ENCODE assay signal across 9 cellular contexts in genomic region chr1:38860464-38860816, GRCh38. TPM values are rescaled to one million over a fixed set of nuclear protein-coding genes. Genes with fewer than 3 reads are reported as not detected.
DNase-seq lines count a peak whose midpoint lies in the region; ATAC-seq, FAIRE-seq and TF ChIP-seq lines count a peak whose summit lies in the region.
"Had no signal": no experiment of that assay in that cellular context is flagged by ENCODE, and none has a peak within 500 bp of the region (broad histone marks: within the 10 kb centered on the region; RNA-seq: fewer than 3 reads in every experiment).

No MANE protein-coding gene starts in this region.

- H3K4me3 ChIP-seq in keratinocyte (ENCODE audit: control insufficient read depth in 2 of 3, extremely low read depth in 1 of 3, insufficient read depth in 2 of 3, low read depth in 1 of 3, low read length in 3 of 3) (peak overlapping the region; percentile 65 to 89 (median 79)), thoracic aorta (peak overlapping the region; percentile 90)

- H3K9ac ChIP-seq in keratinocyte (ENCODE audit: control insufficient read depth, extremely low read depth, insufficient read depth, low read length): peak overlapping the region; percentile 83

- H3K9me3 ChIP-seq in keratinocyte (ENCODE audit: control insufficient read depth, low read depth, low read length): no peaks in the 10 kb centered on the region
- no peaks in the 10 kb centered on the region for H3K9me3 ChIP-seq in thoracic aorta

- peaks cover 28% of the 10 kb centered on the region for H3K79me2 ChIP-seq in keratinocyte (ENCODE audit: control insufficient read depth, insufficient read depth, low read length)

- peak overlapping the region; percentile 59 for H3K27ac Mint-ChIP-seq in activated naive CD8-positive, alpha-beta T cell treated with anti-CD3 and anti-CD28 coated beads for 36 hours

- H3K4me1 ChIP-seq in keratinocyte (ENCODE audit: control insufficient read depth, extremely low read depth, insufficient read depth, low read length) (peaks cover 17% of the 10 kb centered on the region), thoracic aorta (ENCODE audit: control insufficient read depth in 1 of 2, low read depth in 2 of 2) (peaks cover 23 to 50% of the 10 kb centered on the region in 2 donors)

- TF ChIP-seq CTCF in keratinocyte (optimal IDR thresholded peaks at IDR 0.05 in 1 of 3, IDR thresholded peaks at IDR 0.05 in 1 of 3, conservative IDR thresholded peaks at IDR 0.05 in 1 of 3; ENCODE audit: extremely low read depth in 1 of 3, insufficient read depth in 2 of 3, low read length in 3 of 3): no peak
- TF ChIP-seq CTCF in thoracic aorta (IDR thresholded peaks at IDR 0.05): no peak

- dilution Hi-C loops in keratinocyte (cut with MboI; ENCODE audit: extremely low pct_ligation_motif_present, low sequenced_read_pairs): no loop called here

- no peak for DNase-seq in activated T-cell treated with anti-CD3 and anti-CD28 coated beads, Interleukin-2, amount 50 U/mL, for 4 hours
- DNase-seq in activated T-cell treated with anti-CD3 and anti-CD28 coated beads, Interleukin-2, amount 50 U/mL, for 48 hours: no peak
- no peak for DNase-seq in activated naive CD8-positive, alpha-beta T cell treated with anti-CD3 and anti-CD28 coated beads for 36 hours
- DNase-seq in keratinocyte (ENCODE audit: low read depth, low spot score) (no peak), thoracic aorta (ENCODE audit: low spot score) (no peak), H54 (ENCODE audit: insufficient read length, low spot score) (no peak)
- no peak for DNase-seq in effector CD8-positive, alpha-beta T cell (lab: John Stamatoyannopoulos, UW)

- peak overlapping the region; percentile 94 for H2AFZ ChIP-seq in keratinocyte (ENCODE audit: control insufficient read depth, low read length)

- peaks cover 53% of the 10 kb centered on the region for H3K4me1 Mint-ChIP-seq in activated T-cell treated with anti-CD3 and anti-CD28 coated beads, Interleukin-2, amount 50 U/mL, for 4 hours (ENCODE audit: low read depth)
- peaks cover 34% of the 10 kb centered on the region for H3K4me1 Mint-ChIP-seq in activated naive CD8-positive, alpha-beta T cell treated with anti-CD3 and anti-CD28 coated beads for 36 hours

- H3K36me3 ChIP-seq in keratinocyte (ENCODE audit: control insufficient read depth in 2 of 2, extremely low read depth in 1 of 2, insufficient read depth in 2 of 2, low read length in 2 of 2) (peaks cover 2 to 8% of the 10 kb centered on the region in 2 experiments), thoracic aorta (peaks cover 9% of the 10 kb centered on the region)

- H4K20me1 ChIP-seq in keratinocyte (ENCODE audit: control insufficient read depth, extremely low read depth, insufficient read depth, low read length): peaks cover 4% of the 10 kb centered on the region

- no peak for TF ChIP-seq POLR2A in H54 (IDR thresholded peaks at IDR 0.05; ENCODE audit: low read depth, low read length)

- ATAC-seq in activated T-cell treated with anti-CD3 and anti-CD28 coated beads, Interleukin-2, amount 50 U/mL, for 4 hours: no peak
- no peak for ATAC-seq in thoracic aorta (ENCODE audit: insufficient number of reproducible peaks, low FRiP score, low read depth)
- ATAC-seq in GM21515 (IDR thresholded peaks at IDR 0.05; ENCODE audit: unreplicated experiment): no peak

- H3K9me1 ChIP-seq in keratinocyte (ENCODE audit: control insufficient read depth, extremely low read depth, insufficient read depth, low read length): no peaks in the 10 kb centered on the region

- H3K4me3 Mint-ChIP-seq in activated T-cell treated with anti-CD3 and anti-CD28 coated beads, Interleukin-2, amount 50 U/mL, for 4 hours: peak overlapping the region; percentile 92
- peak overlapping the region; percentile 87 for H3K4me3 Mint-ChIP-seq in activated naive CD8-positive, alpha-beta T cell treated with anti-CD3 and anti-CD28 coated beads for 36 hours

- H3K9me3 Mint-ChIP-seq in activated T-cell treated with anti-CD3 and anti-CD28 coated beads, Interleukin-2, amount 50 U/mL, for 4 hours: no peaks in the 10 kb centered on the region
- no peaks in the 10 kb centered on the region for H3K9me3 Mint-ChIP-seq in activated naive CD8-positive, alpha-beta T cell treated with anti-CD3 and anti-CD28 coated beads for 36 hours

- H3K27ac ChIP-seq in keratinocyte (ENCODE audit: control insufficient read depth, insufficient read depth, low read length) (peak overlapping the region; percentile 77), thoracic aorta (peak overlapping the region in 1 of 2 donors; percentile 6)

- no peaks in the 10 kb centered on the region for H3K27me3 Mint-ChIP-seq in activated T-cell treated with anti-CD3 and anti-CD28 coated beads, Interleukin-2, amount 50 U/mL, for 4 hours (ENCODE audit: low read depth)
- no peaks in the 10 kb centered on the region for H3K27me3 Mint-ChIP-seq in activated naive CD8-positive, alpha-beta T cell treated with anti-CD3 and anti-CD28 coated beads for 36 hours

- H3K4me2 ChIP-seq in keratinocyte (ENCODE audit: control insufficient read depth, extremely low read depth, insufficient read depth, low read depth, low read length): peak overlapping the region; percentile 82

- H3K27me3 ChIP-seq in keratinocyte (ENCODE audit: control insufficient read depth, extremely low read depth, insufficient read depth, low read length) (no peaks in the 10 kb centered on the region), thoracic aorta (replicated peaks; ENCODE audit: insufficient read depth) (no peaks in the 10 kb centered on the region)

- FAIRE-seq in keratinocyte (lab: Jason Lieb, UNC) (no peak), H54 (lab: Jason Lieb, UNC) (no peak)

- H3K36me3 Mint-ChIP-seq in activated T-cell treated with anti-CD3 and anti-CD28 coated beads, Interleukin-2, amount 50 U/mL, for 4 hours (ENCODE audit: insufficient read depth): peaks cover 15% of the 10 kb centered on the region
- no peaks in the 10 kb centered on the region for H3K36me3 Mint-ChIP-seq in activated naive CD8-positive, alpha-beta T cell treated with anti-CD3 and anti-CD28 coated beads for 36 hours

RNA-seq across cellular contexts. Expression of gene RRAGC, which starts 0.9 kb away (rescaled TPM):
- 10 to 100 TPM; 12.4 to 20.2 (median 16.5) TPM for total RNA-seq in activated T-cell treated with anti-CD3 and anti-CD28 coated beads, Interleukin-2, amount 50 U/mL, for 4 hours
- total RNA-seq in activated naive CD8-positive, alpha-beta T cell treated with anti-CD3 and anti-CD28 coated beads for 36 hours: 10 to 100 TPM; 10.0 to 10.1 TPM
- 28.8 to 37.8 TPM (median 29.0 TPM) in 3 replicates for polyA plus RNA-seq in keratinocyte
- 38.0 TPM for polyA plus RNA-seq in keratinocyte (2011; ENCODE audit: low read depth)
- polyA plus RNA-seq in keratinocyte (2011; cell fraction: cytosol; rRNA removed): 35.0 and 69.4 TPM in 2 replicates
- polyA plus RNA-seq in keratinocyte (2011; cell fraction: nucleus; rRNA removed): 31.2 and 39.3 TPM in 2 replicates
- polyA plus RNA-seq in keratinocyte (2012; ENCODE audit: low replicate concordance): 36.9 and 63.5 TPM in 2 replicates
- 7.8 to 24.3 TPM (median 14.8 TPM) in 3 replicates for polyA minus RNA-seq in keratinocyte
- 17.5 TPM for polyA minus RNA-seq in keratinocyte (2011; cell fraction: cytosol; rRNA and poly(A)+ RNA removed)
- polyA minus RNA-seq in keratinocyte (2011; cell fraction: nucleus; rRNA and poly(A)+ RNA removed): 9.5 and 20.6 TPM in 2 replicates
- total RNA-seq in thoracic aorta: 10 to 100 TPM; 17.2 to 20.2 TPM

RNA-seq across cellular contexts. Expression of gene MYCBP, which starts 12.7 kb away (rescaled TPM):
- total RNA-seq in activated T-cell treated with anti-CD3 and anti-CD28 coated beads, Interleukin-2, amount 50 U/mL, for 4 hours: 10 to 100 TPM; 38.0 to 50.3 (median 48.9) TPM
- total RNA-seq in activated naive CD8-positive, alpha-beta T cell treated with anti-CD3 and anti-CD28 coated beads for 36 hours: 10 to 100 TPM; 45.6 to 49.1 TPM
- polyA plus RNA-seq in keratinocyte: 22.4 to 39.9 TPM (median 23.9 TPM) in 3 replicates
- 29.6 TPM for polyA plus RNA-seq in keratinocyte (2011; ENCODE audit: low read depth)
- polyA plus RNA-seq in keratinocyte (2011; cell fraction: cytosol; rRNA removed): 22.3 and 40.8 TPM in 2 replicates
- 11.5 and 14.7 TPM in 2 replicates for polyA plus RNA-seq in keratinocyte (2011; cell fraction: nucleus; rRNA removed)
- 16.3 and 23.2 TPM in 2 replicates for polyA plus RNA-seq in keratinocyte (2012; ENCODE audit: low replicate concordance)
- polyA minus RNA-seq in keratinocyte: 6.0 to 25.8 TPM (median 16.8 TPM) in 3 replicates
- 11.5 TPM for polyA minus RNA-seq in keratinocyte (2011; cell fraction: cytosol; rRNA and poly(A)+ RNA removed)
- 5.4 and 7.0 TPM in 2 replicates for polyA minus RNA-seq in keratinocyte (2011; cell fraction: nucleus; rRNA and poly(A)+ RNA removed)
- 1 to 10 TPM; 5.1 to 7.5 TPM for total RNA-seq in thoracic aorta

RNA-seq across cellular contexts. Expression of gene GJA9, which starts 20.9 kb away (rescaled TPM):
- total RNA-seq in activated T-cell treated with anti-CD3 and anti-CD28 coated beads, Interleukin-2, amount 50 U/mL, for 4 hours: not detected
- total RNA-seq in activated naive CD8-positive, alpha-beta T cell treated with anti-CD3 and anti-CD28 coated beads for 36 hours: not detected
- 0.11 to 0.45 TPM (median 0.38 TPM) in 3 replicates for polyA plus RNA-seq in keratinocyte
- polyA plus RNA-seq in keratinocyte (2011; ENCODE audit: low read depth): 1.8 TPM
- polyA plus RNA-seq in keratinocyte (2011; cell fraction: cytosol; rRNA removed): 0.27 and 0.38 TPM in 2 replicates
- 0.61 and 0.65 TPM in 2 replicates for polyA plus RNA-seq in keratinocyte (2011; cell fraction: nucleus; rRNA removed)
- 0.18 and 1.6 TPM in 2 replicates for polyA plus RNA-seq in keratinocyte (2012; ENCODE audit: low replicate concordance)
- 0.19 to 0.92 TPM in 2 of 3 replicates, not detected in the other for polyA minus RNA-seq in keratinocyte
- polyA minus RNA-seq in keratinocyte (2011; cell fraction: cytosol; rRNA and poly(A)+ RNA removed): not detected
- polyA minus RNA-seq in keratinocyte (2011; cell fraction: nucleus; rRNA and poly(A)+ RNA removed): 0.42 TPM in 1 of 2 replicates, not detected in the other
- not detected for total RNA-seq in thoracic aorta
- total RNA-seq: glomerular endothelial cell had no signal

Comparison
In these comparisons a context has a peak if more than half of its experiments do, and no peak if none do; other contexts are left out.
1. RNA of gene MYCBP, which starts 12.7 kb away (total RNA-seq): 45.6 to 49.1 TPM in activated naive CD8-positive, alpha-beta T cell treated with anti-CD3 and anti-CD28 coated beads for 36 hours and 38.0 to 50.3 TPM in activated T-cell treated with anti-CD3 and anti-CD28 coated beads, Interleukin-2, amount 50 U/mL, for 4 hours; 5.1 to 7.5 TPM in thoracic aorta; every median in the first group is over 4 times any median in the second.